ENCODE assay signal across 12 cellular contexts in the genomic region with DNA sequence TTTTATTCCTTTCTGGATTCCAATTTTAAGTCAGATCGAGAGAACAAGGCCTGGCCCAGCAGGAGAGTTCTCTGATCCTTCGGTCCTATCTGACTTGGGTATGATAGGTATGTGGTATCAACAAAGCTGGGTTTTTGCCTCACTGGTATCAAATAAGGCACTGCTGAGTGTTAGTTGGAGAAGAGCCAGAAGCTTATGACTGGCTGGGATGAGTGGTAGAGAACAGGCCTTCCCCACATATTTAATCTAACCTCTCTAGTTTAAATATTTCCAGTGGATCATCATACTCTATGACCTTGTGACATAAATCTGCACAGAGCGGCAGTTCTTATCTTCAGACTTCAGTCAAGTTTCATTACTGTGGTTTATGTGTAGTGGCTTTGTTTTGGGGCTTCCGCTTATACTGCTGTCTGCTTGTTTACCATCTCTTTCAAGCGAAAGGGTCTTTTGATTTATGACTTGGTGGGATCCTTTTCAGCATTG.
DNase-seq lines count a peak whose midpoint lies in the region; ATAC-seq and TF ChIP-seq lines count a peak whose summit lies in the region.
"Had no signal": no experiment of that assay in that cellular context is flagged by ENCODE, and none has a peak within 500 bp of the region (broad histone marks: within the 10 kb centered on the region; RNA-seq: fewer than 3 reads in every experiment).

No MANE protein-coding gene starts in this region.

- H3K36me3 ChIP-seq in lung (ENCODE audit: control insufficient read depth in 2 of 2, insufficient read depth in 2 of 2, low read length in 2 of 2) = no peaks in the 10 kb centered on the region

- DNase-seq in COLO829 (ENCODE audit: low spot score) = peak; percentile 98
- peak; percentile 45 for DNase-seq in LoVo (ENCODE audit: low spot score)
- DNase-seq in epithelial cell of esophagus (ENCODE audit: low read depth) = peak; percentile 37
- DNase-seq in lung (ENCODE audit: low spot score) = no peak
- no peak for DNase-seq in GF-D8 (lab: John Stamatoyannopoulos, UW)
- DNase-seq in islet precursor cell = no peak
- DNase-seq: effector memory CD8-positive, alpha-beta T cell; KBM-7; NK-92 treated with Interleukin-12 subunit alpha and Interleukin-12 subunit beta, amount 100 ng/mL, for 24 hours had no signal

- H3K4me3 ChIP-seq in epithelial cell of esophagus (ENCODE audit: low read length) = no peak overlapping the region
- H3K4me3 ChIP-seq in lung = no peak overlapping the region

- H3K4me1 ChIP-seq in lung (ENCODE audit: control insufficient read depth in 2 of 2, insufficient read depth in 2 of 2, low read length in 2 of 2) = peaks cover 5 to 23% of the 10 kb centered on the region in 2 donors

- H3K9me3 ChIP-seq in lung (ENCODE audit: control insufficient read depth in 2 of 2, insufficient read depth in 1 of 2, low read length in 1 of 2) = no peaks in the 10 kb centered on the region

- 65 to 77% methylated on average over 5 of the region's 5 CpGs for WGBS in lung, 2 donors

- no peak overlapping the region for H3K27ac ChIP-seq in lung (ENCODE audit: low read depth in 1 of 2, low read length in 1 of 2)
- H3K27ac ChIP-seq: C4-2B had no signal

- ATAC-seq in lung (ENCODE audit: insufficient read depth, low FRiP score) (peak; percentile 22), HG03095 (IDR thresholded peaks at IDR 0.05; ENCODE audit: unreplicated experiment) (no peak), GM18873 (IDR thresholded peaks at IDR 0.05; ENCODE audit: low FRiP score, unreplicated experiment) (no peak)
- ATAC-seq: effector memory CD8-positive, alpha-beta T cell had no signal

- TF ChIP-seq CTCF in epithelial cell of esophagus (IDR thresholded peaks at IDR 0.05; ENCODE audit: insufficient read depth, low read depth, low read length, missing control alignments) = no peak
- TF ChIP-seq CTCF in lung (IDR thresholded peaks at IDR 0.05; ENCODE audit: control extremely low read depth, extremely low read depth) = no peak

- no peaks in the 10 kb centered on the region for H3K27me3 ChIP-seq in lung (ENCODE audit: control insufficient read depth, insufficient read depth)

Comparison
In these comparisons a context has a peak if more than half of its experiments do, and no peak if none do; other contexts are left out.
1. DNase-seq: peak in COLO829 (single experiment), LoVo (single experiment) and epithelial cell of esophagus (single experiment); none in lung (single experiment), GF-D8 (single experiment) and islet precursor cell (single experiment).